In genomic region chr3:66492672-66493071, GRCh38 we compare ENCODE assay signal across 15 cellular contexts. TPM values are rescaled to one million over a fixed set of nuclear protein-coding genes. Genes with fewer than 3 reads are reported as not detected.
DNase-seq lines count a peak whose midpoint lies in the region; ATAC-seq and TF ChIP-seq lines count a peak whose summit lies in the region.
"Had no signal": no experiment of that assay in that cellular context is flagged by ENCODE, and none has a peak within 500 bp of the region (broad histone marks: within the 10 kb centered on the region; RNA-seq: fewer than 3 reads in every experiment).

No MANE protein-coding gene starts in this region.

- peaks cover 79% of the 10 kb centered on the region for H3F3A ChIP-seq in neural progenitor cell (ENCODE audit: low read depth)

- H3K4me3 Mint-ChIP-seq in CD4-positive, alpha-beta T cell: no peak overlapping the region
- H3K4me3 Mint-ChIP-seq in neural progenitor cell (no peak overlapping the region), CD14-positive monocyte (no peak overlapping the region)

- H3K9me3 ChIP-seq in CD4-positive, alpha-beta T cell (ENCODE audit: control insufficient read depth, low read length): no peaks in the 10 kb centered on the region
- H3K9me3 ChIP-seq in colonic mucosa (no peaks in the 10 kb centered on the region), neural progenitor cell (ENCODE audit: low read depth) (no peaks in the 10 kb centered on the region), Karpas-422 (ENCODE audit: low read length) (no peaks in the 10 kb centered on the region)
- H3K9me3 ChIP-seq: MG63 had no signal

- H3K4me3 ChIP-seq in KMS-11 (IDR thresholded peaks at IDR 0.05; ENCODE audit: insufficient read depth, low read depth, low read length): no peak overlapping the region
- no peak overlapping the region for H3K4me3 ChIP-seq in colonic mucosa
- H3K4me3 ChIP-seq in neural progenitor cell: peak overlapping the region; percentile 99
- no peak overlapping the region for H3K4me3 ChIP-seq in Karpas-422 (ENCODE audit: low read length)
- H3K4me3 ChIP-seq: MG63 had no signal

- DNase-seq in CD4-positive, alpha-beta T cell: no peak
- peak; percentile 81 for DNase-seq in colonic mucosa
- no peak for DNase-seq in neural progenitor cell (ENCODE audit: low spot score)
- DNase-seq in Karpas-422: no peak
- no peak for DNase-seq in CD14-positive monocyte (ENCODE audit: low spot score)
- DNase-seq in CD1c-positive myeloid dendritic cell (ENCODE audit: extremely low spot score): no peak
- DNase-seq: activated CD4-positive, CD25-positive, alpha-beta regulatory T cell; activated gamma-delta T cell; C1 segment of cervical spinal cord; MG63; NCI-H524 treated with DMSO at 0.1 percent for 48 hours; SHP77 treated with DMSO at 0.1 percent for 48 hours had no signal

- H4K20me1 ChIP-seq in KMS-11 (ENCODE audit: insufficient read depth): no peaks in the 10 kb centered on the region
- peaks cover 99% of the 10 kb centered on the region for H4K20me1 ChIP-seq in neural progenitor cell (ENCODE audit: low read depth)
- no peaks in the 10 kb centered on the region for H4K20me1 ChIP-seq in Karpas-422 (ENCODE audit: insufficient read depth, low read depth, low read length)

- no peaks in the 10 kb centered on the region for H3K36me3 Mint-ChIP-seq in CD4-positive, alpha-beta T cell (ENCODE audit: low read depth)
- H3K36me3 Mint-ChIP-seq in neural progenitor cell (no peaks in the 10 kb centered on the region), CD14-positive monocyte (no peaks in the 10 kb centered on the region)

- no peaks in the 10 kb centered on the region for H3K9me2 ChIP-seq in Karpas-422 (replicated peaks; ENCODE audit: insufficient read depth, low read length)

- POLR2A ChIA-PET in CD4-positive, alpha-beta T cell (lab: Charles Lee): no interaction called here

- H2AFZ ChIP-seq in KMS-11 (ENCODE audit: low read depth): no peak overlapping the region
- no peak overlapping the region for H2AFZ ChIP-seq in neural progenitor cell (replicated peaks)
- no peak overlapping the region for H2AFZ ChIP-seq in Karpas-422 (ENCODE audit: low read length)

- H3K9me3 Mint-ChIP-seq in CD4-positive, alpha-beta T cell: no peaks in the 10 kb centered on the region
- no peaks in the 10 kb centered on the region for H3K9me3 Mint-ChIP-seq in neural progenitor cell
- H3K9me3 Mint-ChIP-seq in CD14-positive monocyte: no peaks in the 10 kb centered on the region
- H3K9me3 Mint-ChIP-seq: central memory CD8-positive, alpha-beta T cell had no signal

- H3K9ac ChIP-seq in KMS-11: peak overlapping the region; percentile 49
- H3K9ac ChIP-seq in colonic mucosa (ENCODE audit: low read depth in 2 of 2, low read length in 2 of 2): peak overlapping the region in 1 of 2 donors; percentile 46
- no peak overlapping the region for H3K9ac ChIP-seq in neural progenitor cell
- no peak overlapping the region for H3K9ac ChIP-seq in Karpas-422 (ENCODE audit: low read length)

- peaks cover 89% of the 10 kb centered on the region for H3K4me1 ChIP-seq in KMS-11 (ENCODE audit: low read depth, poor library complexity, severe bottlenecking)
- H3K4me1 ChIP-seq in colonic mucosa: peaks cover 29% of the 10 kb centered on the region
- peaks cover 95% of the 10 kb centered on the region for H3K4me1 ChIP-seq in neural progenitor cell
- peaks cover 96% of the 10 kb centered on the region for H3K4me1 ChIP-seq in Karpas-422 (ENCODE audit: low read length)

- ATAC-seq in CD4-positive, alpha-beta T cell (ENCODE audit: poor library complexity): no peak
- no peak for ATAC-seq in GM18861 (IDR thresholded peaks at IDR 0.05; ENCODE audit: unreplicated experiment)

- H3K4me2 ChIP-seq in KMS-11: peak overlapping the region; percentile 99
- H3K4me2 ChIP-seq in neural progenitor cell: peak overlapping the region; percentile 97
- H3K4me2 ChIP-seq in Karpas-422 (ENCODE audit: low read depth, low read length, poor library complexity, severe bottlenecking): no peak overlapping the region

- no peak overlapping the region for H3K27ac ChIP-seq in CD4-positive, alpha-beta T cell (ENCODE audit: low read depth, low read length)
- H3K27ac ChIP-seq in KMS-11 (peak overlapping the region; percentile 82), colonic mucosa (peak overlapping the region; percentile 54), neural progenitor cell (peak overlapping the region; percentile 94), Karpas-422 (ENCODE audit: low read length) (no peak overlapping the region; the same call in 1 of the 2 replicates)

- H3K36me3 ChIP-seq in KMS-11 (ENCODE audit: insufficient read depth): no peaks in the 10 kb centered on the region
- H3K36me3 ChIP-seq in colonic mucosa: no peaks in the 10 kb centered on the region
- no peaks in the 10 kb centered on the region for H3K36me3 ChIP-seq in neural progenitor cell
- no peaks in the 10 kb centered on the region for H3K36me3 ChIP-seq in Karpas-422 (ENCODE audit: insufficient read depth, low read length)
- H3K36me3 ChIP-seq: MG63 had no signal

- no peak for TF ChIP-seq CTCF in CD4-positive, alpha-beta T cell (IDR thresholded peaks at IDR 0.05)
- no peak for TF ChIP-seq CTCF in KMS-11 (conservative IDR thresholded peaks at IDR 0.05; ENCODE audit: low read depth, low read length)
- no peak for TF ChIP-seq CTCF in colonic mucosa (IDR thresholded peaks at IDR 0.05)
- TF ChIP-seq CTCF in neural progenitor cell (IDR thresholded peaks at IDR 0.05): no peak
- no peak for TF ChIP-seq CTCF in CD14-positive monocyte (IDR thresholded peaks at IDR 0.05)

- peaks cover 91% of the 10 kb centered on the region for H3K4me1 Mint-ChIP-seq in CD4-positive, alpha-beta T cell (ENCODE audit: low read depth)
- H3K4me1 Mint-ChIP-seq in neural progenitor cell: peaks cover 88% of the 10 kb centered on the region
- peaks cover 29% of the 10 kb centered on the region for H3K4me1 Mint-ChIP-seq in CD14-positive monocyte

- peak overlapping the region; percentile 43 for H3K27ac Mint-ChIP-seq in CD4-positive, alpha-beta T cell
- H3K27ac Mint-ChIP-seq in neural progenitor cell (no peak overlapping the region), CD14-positive monocyte (no peak overlapping the region)

- intact Hi-C loops in CD4-positive, alpha-beta T cell (cut with DNase I, micrococcal nuclease): loop anchor here in 1 of 2 experiments (10.0 kb wide), 1 partner anchor 188 kb away; no protein-coding TSS in a partner anchor
- intact Hi-C loops in colonic mucosa (cut with DNase I) (loop anchor here (10.0 kb wide), 1 partner anchor 88 kb away; no protein-coding TSS in a partner anchor), CD14-positive monocyte (cut with micrococcal nuclease) (no loop called here)

- H3K27me3 Mint-ChIP-seq in CD4-positive, alpha-beta T cell: no peaks in the 10 kb centered on the region
- H3K27me3 Mint-ChIP-seq in neural progenitor cell (ENCODE audit: insufficient read depth, low read depth) (no peaks in the 10 kb centered on the region), CD14-positive monocyte (ENCODE audit: low read depth in 3 of 3) (peaks cover 0 to 4% (median 0%) of the 10 kb centered on the region in 3 donors)
- H3K27me3 Mint-ChIP-seq: central memory CD8-positive, alpha-beta T cell had no signal

- no peaks in the 10 kb centered on the region for H3K27me3 ChIP-seq in CD4-positive, alpha-beta T cell (ENCODE audit: control insufficient read depth, insufficient read depth, low read length)
- no peaks in the 10 kb centered on the region for H3K27me3 ChIP-seq in KMS-11 (ENCODE audit: insufficient read depth, low read depth)
- H3K27me3 ChIP-seq in colonic mucosa: no peaks in the 10 kb centered on the region
- no peaks in the 10 kb centered on the region for H3K27me3 ChIP-seq in neural progenitor cell
- H3K27me3 ChIP-seq in Karpas-422 (ENCODE audit: low read length): no peaks in the 10 kb centered on the region
- H3K27me3 ChIP-seq: MG63 had no signal

- CTCF ChIA-PET in CD4-positive, alpha-beta T cell (lab: Charles Lee): interaction anchor here (1.4 kb wide), 1 partner anchor 13 kb away, joined by 4 read pairs; no protein-coding TSS in a partner anchor

- H3K79me2 ChIP-seq in KMS-11 (ENCODE audit: insufficient read depth, low read depth): peaks cover 100% of the 10 kb centered on the region
- H3K79me2 ChIP-seq in neural progenitor cell (ENCODE audit: low read depth): peaks cover 100% of the 10 kb centered on the region
- H3K79me2 ChIP-seq in Karpas-422 (ENCODE audit: low read length): peaks cover 26% of the 10 kb centered on the region; the same call in 1 of the 2 replicates

RNA-seq across cellular contexts. Expression of gene LRIG1, which starts 8.2 kb away (rescaled TPM):
- total RNA-seq in CD4-positive, alpha-beta T cell: 10 to 100 TPM; 30.1 to 33.1 TPM
- 10 to 100 TPM; 43.9 to 57.5 TPM for total RNA-seq in colonic mucosa
- total RNA-seq in neural progenitor cell (ENCODE audit: low replicate concordance): 169 and 184 TPM in 2 replicates
- total RNA-seq in Karpas-422 (2014; rRNA removed; shearing (Covaris generic); ENCODE audit: low replicate concordance): 52.4 and 75.4 TPM in 2 replicates
- polyA plus RNA-seq in CD14-positive monocyte: 1 to 10 TPM in 1 of 2 donors, under 1 TPM in 1; 0.82 to 1.0 TPM

Comparison
In these comparisons a context has a peak if more than half of its experiments do, and no peak if none do; other contexts are left out.
1. H3K27ac ChIP-seq: peak in KMS-11 (single experiment), colonic mucosa (single experiment) and neural progenitor cell (single experiment); none in CD4-positive, alpha-beta T cell (single experiment) and Karpas-422 (single experiment).